In the genomic region with DNA sequence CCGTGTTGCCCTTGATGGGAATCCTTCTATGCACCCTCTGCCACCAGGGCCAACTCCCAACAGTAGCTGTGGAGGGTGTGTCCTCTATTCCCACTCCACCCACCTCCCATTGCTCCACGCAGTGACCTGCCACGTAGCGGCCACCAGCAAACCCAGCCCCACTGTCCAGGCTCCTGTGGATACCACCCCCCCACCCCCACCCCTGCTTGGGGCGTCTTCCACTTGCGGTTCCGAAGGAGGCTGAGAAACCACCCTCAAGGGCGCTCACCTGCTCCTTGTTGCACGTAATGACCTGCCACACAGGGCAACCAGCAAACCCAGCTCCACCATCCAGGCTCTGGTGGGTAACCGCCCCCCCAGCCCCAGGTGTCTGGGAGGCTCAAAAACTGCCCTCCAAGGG, we compare ENCODE assay signal across 1 cellular context.
TF ChIP-seq lines count a peak whose summit lies in the region.

No MANE protein-coding gene starts in this region.

TF ChIP-seq in IMR-90, 13 proteins besides CTCF, POLR2A, EP300 and RAD21 (continued from another document):
- TF ChIP-seq RFX5 (IDR thresholded peaks at IDR 0.05; ENCODE audit: low read depth, low read length) = no peak
- TF ChIP-seq RCOR1 (IDR thresholded peaks at IDR 0.05; ENCODE audit: insufficient replicate concordance, low read length) = no peak
- TF ChIP-seq MAFK (IDR thresholded peaks at IDR 0.05; ENCODE audit: low read depth, low read length) = no peak
- no peak for TF ChIP-seq SMC3 (IDR thresholded peaks at IDR 0.05; ENCODE audit: low read depth, low read length)
- TF ChIP-seq CHD1 (IDR thresholded peaks at IDR 0.05; ENCODE audit: low read depth, low read length) = no peak
- TF ChIP-seq FOS (IDR thresholded peaks at IDR 0.05; ENCODE audit: low read depth, low read length) = no peak
TF ChIP-seq in IMR-90: peak in this region for 0.
